ENCODE assay signal across 9 cellular contexts in the genomic region with DNA sequence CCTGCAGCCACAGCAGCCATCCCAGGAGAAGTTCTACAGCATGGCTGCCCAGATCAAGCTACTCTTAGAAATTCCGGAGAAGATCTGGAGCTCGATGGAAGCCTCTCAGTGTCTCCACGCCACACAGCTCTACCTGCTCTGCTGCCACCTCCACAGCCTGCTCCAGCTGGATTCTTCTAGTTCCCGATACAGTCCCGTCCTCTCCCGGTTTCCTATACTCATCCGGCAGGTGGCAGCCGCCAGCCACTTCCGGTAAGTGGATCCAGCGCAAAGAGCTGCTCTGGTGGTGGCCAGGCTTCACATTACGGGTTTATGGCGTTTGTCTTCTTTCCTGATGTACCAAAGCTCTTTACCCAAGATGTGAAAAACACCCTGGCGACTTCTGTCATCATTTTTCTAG. TPM values are rescaled to one million over a fixed set of nuclear protein-coding genes. Genes with fewer than 3 reads are reported as not detected.
DNase-seq lines count a peak whose midpoint lies in the region; ATAC-seq, FAIRE-seq and TF ChIP-seq lines count a peak whose summit lies in the region.
"Had no signal": no experiment of that assay in that cellular context is flagged by ENCODE, and none has a peak within 500 bp of the region (broad histone marks: within the 10 kb centered on the region; RNA-seq: fewer than 3 reads in every experiment).

No MANE protein-coding gene starts in this region.

- no peaks in the 10 kb centered on the region for H3K9me1 ChIP-seq in endothelial cell of umbilical vein (replicated peaks; ENCODE audit: control insufficient read depth, extremely low read depth, insufficient read depth, low read length)

- no peaks in the 10 kb centered on the region for H3K9me3 ChIP-seq in endothelial cell of umbilical vein (replicated peaks; ENCODE audit: control insufficient read depth, insufficient read depth, low read length)

- dilution Hi-C loops in endothelial cell of umbilical vein (cut with MboI; ENCODE audit: extremely low pct_ligation_motif_present, low sequenced_read_pairs): no loop called here

- no peak overlapping the region for H3K27ac ChIP-seq in endothelial cell of umbilical vein (ENCODE audit: insufficient read depth, low read depth, low read length)

- H3K27me3 Mint-ChIP-seq in neural crest cell (ENCODE audit: low read depth): no peaks in the 10 kb centered on the region
- no peaks in the 10 kb centered on the region for H3K27me3 Mint-ChIP-seq in activated T-cell treated with anti-CD3 and anti-CD28 coated beads, Interleukin-2, amount 50 U/mL, for 72 hours (ENCODE audit: low read depth)

- H3K4me2 ChIP-seq in endothelial cell of umbilical vein (ENCODE audit: insufficient read depth, low read length): no peak overlapping the region

- no peak overlapping the region for H3K4me3 ChIP-seq in endothelial cell of umbilical vein (replicated peaks in 1 of 3; ENCODE audit: insufficient read depth in 1 of 3, low read depth in 1 of 3, low read length in 3 of 3)
- H3K4me3 ChIP-seq in lower leg skin (ENCODE audit: low read depth, poor library complexity, severe bottlenecking): no peak overlapping the region

- H4K20me1 ChIP-seq in endothelial cell of umbilical vein (replicated peaks; ENCODE audit: control insufficient read depth, extremely low read depth, insufficient read depth, low read length): no peaks in the 10 kb centered on the region

- peak overlapping the region; percentile 70 for H3K4me3 Mint-ChIP-seq in neural crest cell
- no peak overlapping the region for H3K4me3 Mint-ChIP-seq in activated T-cell treated with anti-CD3 and anti-CD28 coated beads, Interleukin-2, amount 50 U/mL, for 72 hours

- CTCF ChIA-PET in endothelial cell of umbilical vein (lab: Charles Lee): interaction anchor here (0.6 to 2.8 kb wide), 28 partner anchors 11 to 981 kb away, joined by 3 to 55 read pairs (median 4); a partner anchor contains a TSS

- H3K36me3 Mint-ChIP-seq in neural crest cell (ENCODE audit: low read depth): peaks cover 42% of the 10 kb centered on the region
- peaks cover 20 to 26% of the 10 kb centered on the region in 2 donors for H3K36me3 Mint-ChIP-seq in activated T-cell treated with anti-CD3 and anti-CD28 coated beads, Interleukin-2, amount 50 U/mL, for 72 hours (ENCODE audit: insufficient read depth in 2 of 2)

- peaks cover 17% of the 10 kb centered on the region for H3K4me1 ChIP-seq in endothelial cell of umbilical vein (ENCODE audit: control insufficient read depth, extremely low read depth, insufficient read depth, low read length)

- no peak for TF ChIP-seq POLR2A in endothelial cell of umbilical vein (IDR thresholded peaks at IDR 0.05; ENCODE audit: low read depth, low read length)
- no peak for TF ChIP-seq POLR2A in lower leg skin (IDR thresholded peaks at IDR 0.05)

- peak; percentile 70 for FAIRE-seq in endothelial cell of umbilical vein (lab: Jason Lieb, UNC)

- intact Hi-C loops in endothelial cell of umbilical vein (cut with micrococcal nuclease) (no loop called here), lower leg skin (cut with DNase I; ENCODE audit: low total_unique reads) (no loop called here)

- peaks cover 33 to 43% of the 10 kb centered on the region in 2 experiments for H3K36me3 ChIP-seq in endothelial cell of umbilical vein (ENCODE audit: control insufficient read depth in 2 of 2, extremely low read depth in 1 of 2, insufficient read depth in 2 of 2, low read length in 2 of 2)

- DNase-seq in DMS53 (lab: John Stamatoyannopoulos, UW) (peak; percentile 97), NCI-H2227 (lab: John Stamatoyannopoulos, UW; ENCODE audit: unreplicated experiment) (peak; percentile 78), endothelial cell of umbilical vein (ENCODE audit: low read depth, low spot score) (peak; percentile 25), neural crest cell (ENCODE audit: low read depth, low spot score) (no peak), lower leg skin (ENCODE audit: low spot score in 2 of 2) (no peak), T-helper 1 cell (no peak)
- no peak for DNase-seq in activated T-cell treated with anti-CD3 and anti-CD28 coated beads, Interleukin-2, amount 50 U/mL, for 72 hours
- DNase-seq: amniotic stem cell had no signal

- no TSS peak for BruUV-seq in endothelial cell of umbilical vein (replicated peaks; lab: Mats Ljungman, UMichigan)

- 69 to 80% methylated on average over 13 of the region's 13 CpGs for WGBS in lower leg skin, 2 donors

- H2AFZ ChIP-seq in endothelial cell of umbilical vein (ENCODE audit: low read depth, low read length): no peak overlapping the region

- peaks cover 13% of the 10 kb centered on the region for H3K79me2 ChIP-seq in endothelial cell of umbilical vein (ENCODE audit: control insufficient read depth, insufficient read depth, low read length)

- H3K9me3 Mint-ChIP-seq in neural crest cell: no peaks in the 10 kb centered on the region
- no peaks in the 10 kb centered on the region for H3K9me3 Mint-ChIP-seq in activated T-cell treated with anti-CD3 and anti-CD28 coated beads, Interleukin-2, amount 50 U/mL, for 72 hours

- H3K27ac Mint-ChIP-seq in neural crest cell (ENCODE audit: unreplicated experiment): no peak overlapping the region
- no peak overlapping the region for H3K27ac Mint-ChIP-seq in activated T-cell treated with anti-CD3 and anti-CD28 coated beads, Interleukin-2, amount 50 U/mL, for 72 hours

- H3K9ac ChIP-seq in endothelial cell of umbilical vein (replicated peaks; ENCODE audit: extremely low read depth, insufficient read depth, low read length): no peak overlapping the region

- POLR2A ChIA-PET in endothelial cell of umbilical vein (lab: Charles Lee): no interaction called here

- H3K4me1 Mint-ChIP-seq in neural crest cell: peaks cover 35% of the 10 kb centered on the region
- H3K4me1 Mint-ChIP-seq in activated T-cell treated with anti-CD3 and anti-CD28 coated beads, Interleukin-2, amount 50 U/mL, for 72 hours (ENCODE audit: low read depth): peaks cover 24% of the 10 kb centered on the region

- peak; percentile 25 to 42 for TF ChIP-seq CTCF in endothelial cell of umbilical vein (IDR thresholded peaks at IDR 0.05; ENCODE audit: extremely low read depth in 1 of 2, insufficient read depth in 1 of 2, low read depth in 1 of 2, low read length in 2 of 2)
- TF ChIP-seq CTCF in neural crest cell (conservative IDR thresholded peaks at IDR 0.05): peak; percentile 38
- TF ChIP-seq CTCF in lower leg skin (IDR thresholded peaks at IDR 0.05): no peak

- H3K27me3 ChIP-seq in endothelial cell of umbilical vein (ENCODE audit: control insufficient read depth in 2 of 2, insufficient read depth in 2 of 2, low read length in 2 of 2): no peaks in the 10 kb centered on the region

- no peak for ATAC-seq in activated T-cell treated with anti-CD3 and anti-CD28 coated beads, Interleukin-2, amount 50 U/mL, for 72 hours (replicated peaks in 1 of 2)
- no peak for ATAC-seq in HG02763 (IDR thresholded peaks at IDR 0.05; ENCODE audit: unreplicated experiment)

TF ChIP-seq in endothelial cell of umbilical vein, 7 proteins besides CTCF, POLR2A, EP300 and RAD21:
- no peak for TF ChIP-seq FOS (IDR thresholded peaks at IDR 0.05; ENCODE audit: borderline replicate concordance, insufficient read depth, low read length)
- TF ChIP-seq, protein P1, sequence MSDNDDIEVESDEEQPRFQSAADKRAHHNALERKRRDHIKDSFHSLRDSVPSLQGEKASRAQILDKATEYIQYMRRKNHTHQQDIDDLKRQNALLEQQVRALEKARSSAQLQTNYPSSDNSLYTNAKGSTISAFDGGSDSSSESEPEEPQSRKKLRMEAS (IDR thresholded peaks at IDR 0.05; ENCODE audit: insufficient read depth, insufficient read length): no peak
- no peak for TF ChIP-seq POLR2AphosphoS5 (IDR thresholded peaks at IDR 0.05; ENCODE audit: insufficient read depth, low read depth, low read length)
- TF ChIP-seq GATA2 (IDR thresholded peaks at IDR 0.05; ENCODE audit: insufficient read depth, insufficient read length, low read depth, low read length): no peak
- no peak for TF ChIP-seq JUN (IDR thresholded peaks at IDR 0.05; ENCODE audit: borderline replicate concordance, insufficient read depth, insufficient read length, low read depth)
- no peak for TF ChIP-seq MYC (IDR thresholded peaks at IDR 0.05; ENCODE audit: low read depth, low read length)
- TF ChIP-seq EZH2 (IDR thresholded peaks at IDR 0.05; ENCODE audit: borderline replicate concordance, low read depth, low read length, severe bottlenecking): no peak

RNA-seq across cellular contexts. Expression of a gene that starts 3.6 kb away (rescaled TPM):
- total RNA-seq in endothelial cell of umbilical vein: 38.6 and 39.0 TPM in 2 replicates
- 26.2 and 30.0 TPM in 2 replicates for polyA plus RNA-seq in endothelial cell of umbilical vein
- 18.5 and 22.0 TPM in 2 replicates for polyA plus RNA-seq in endothelial cell of umbilical vein (2011; cell fraction: cytosol; rRNA removed)
- polyA plus RNA-seq in endothelial cell of umbilical vein (2011; cell fraction: nucleus; rRNA removed): 91.9 and 109 TPM in 2 replicates
- 36.8 and 38.3 TPM in 2 replicates for polyA plus RNA-seq in endothelial cell of umbilical vein (2012)
- 37.6 and 39.0 TPM in 2 replicates for polyA minus RNA-seq in endothelial cell of umbilical vein
- polyA minus RNA-seq in endothelial cell of umbilical vein (2011; cell fraction: cytosol; rRNA and poly(A)+ RNA removed): 12.0 TPM
- polyA minus RNA-seq in endothelial cell of umbilical vein (2011; cell fraction: nucleus; rRNA and poly(A)+ RNA removed): 42.8 and 47.5 TPM in 2 replicates
- total RNA-seq in neural crest cell: 35.8 TPM in 2 replicates
- 10 to 100 TPM; 18.3 to 33.2 (median 23.9) TPM for total RNA-seq in lower leg skin
- total RNA-seq in activated T-cell treated with anti-CD3 and anti-CD28 coated beads, Interleukin-2, amount 50 U/mL, for 72 hours: 10 to 100 TPM; 36.2 to 37.1 TPM

RNA-seq across cellular contexts. Expression of a gene that starts 31.7 kb away (rescaled TPM):
- total RNA-seq in endothelial cell of umbilical vein (not detected in 2 replicates), neural crest cell (1.7 TPM in 2 replicates), lower leg skin (under 1 TPM; 0.15 to 0.78 (median 0.45) TPM)
- polyA plus RNA-seq in endothelial cell of umbilical vein: 0.01 and 0.02 TPM in 2 replicates
- polyA plus RNA-seq in endothelial cell of umbilical vein (2011; cell fraction: cytosol; rRNA removed): not detected in 2 replicates
- not detected in 2 replicates for polyA plus RNA-seq in endothelial cell of umbilical vein (2011; cell fraction: nucleus; rRNA removed)
- polyA plus RNA-seq in endothelial cell of umbilical vein (2012): not detected in 2 replicates
- not detected in 2 replicates for polyA minus RNA-seq in endothelial cell of umbilical vein
- polyA minus RNA-seq in endothelial cell of umbilical vein (2011; cell fraction: cytosol; rRNA and poly(A)+ RNA removed): not detected
- not detected in 2 replicates for polyA minus RNA-seq in endothelial cell of umbilical vein (2011; cell fraction: nucleus; rRNA and poly(A)+ RNA removed)
- under 1 TPM; 0.29 to 0.32 TPM for total RNA-seq in activated T-cell treated with anti-CD3 and anti-CD28 coated beads, Interleukin-2, amount 50 U/mL, for 72 hours

Comparison
In these comparisons a context has a peak if more than half of its experiments do, and no peak if none do; other contexts are left out.
1. DNase-seq: peak in DMS53 (single experiment), NCI-H2227 (single experiment) and endothelial cell of umbilical vein (single experiment); none in neural crest cell (single experiment), lower leg skin (0 of 2), activated T-cell treated with anti-CD3 and anti-CD28 coated beads, Interleukin-2, amount 50 U/mL, for 72 hours (0 of 2) and T-helper 1 cell (0 of 5).
2. CTCF ChIP-seq: peak in endothelial cell of umbilical vein (2 of 2) and neural crest cell (single experiment); none in lower leg skin (0 of 3).